In genomic region chr5:17132444-17133083, GRCh38 we compare ENCODE assay signal across 8 cellular contexts.
DNase-seq lines count a peak whose midpoint lies in the region; ATAC-seq, FAIRE-seq and TF ChIP-seq lines count a peak whose summit lies in the region.

No MANE protein-coding gene starts in this region.

- peaks cover 4% of the 10 kb centered on the region for H3K4me1 ChIP-seq in testis

- intact Hi-C loops in testis (cut with DNase I; ENCODE audit: low total_unique reads) = no loop called here

- H3K9me3 ChIP-seq in testis = no peaks in the 10 kb centered on the region

- H3K27me3 ChIP-seq in testis = no peaks in the 10 kb centered on the region

- H3K4me3 ChIP-seq in testis = no peak overlapping the region

- peak; percentile 59 to 81 (median 64) for TF ChIP-seq CTCF in testis (IDR thresholded peaks at IDR 0.05)

- H3K27ac ChIP-seq in testis = no peak overlapping the region

- DNase-seq in Ammon's horn (ENCODE audit: low spot score) = peak; percentile 16
- peak; percentile 21 for DNase-seq in HuH-7 (ENCODE audit: low spot score)
- DNase-seq in SK-MEL-5 (ENCODE audit: low read depth, low spot score) = peak; percentile 81
- peak; percentile 35 to 42 for DNase-seq in frontal cortex (ENCODE audit: low spot score in 2 of 2)
- DNase-seq in testis = no peak
- DNase-seq in activated CD4-positive, alpha-beta T cell treated with anti-CD3 and anti-CD28 coated beads for 1 hour = no peak
- no peak for DNase-seq in HK-2 (ENCODE audit: unreplicated experiment)

- no peaks in the 10 kb centered on the region for H3K36me3 ChIP-seq in testis (ENCODE audit: low read depth, missing control alignments)

- in situ Hi-C loops in SK-MEL-5 (cut with HindIII; ENCODE audit: low pct_unique_long_range_greater_than_20kb, low sequenced_read_pairs) = no loop called here

- no peak for TF ChIP-seq POLR2A in testis (IDR thresholded peaks at IDR 0.05)

- ATAC-seq in GM18868 (IDR thresholded peaks at IDR 0.05; ENCODE audit: unreplicated experiment) = peak; percentile 65

- FAIRE-seq in frontal cortex (lab: Jason Lieb, UNC) = no peak

- 60 to 67% methylated on average over 4 of the region's 4 CpGs for WGBS in testis, 2 donors

Comparison
In these comparisons a context has a peak if more than half of its experiments do, and no peak if none do; other contexts are left out.
1. DNase-seq: peak in Ammon's horn (single experiment), HuH-7 (single experiment), SK-MEL-5 (single experiment) and frontal cortex (2 of 2); none in testis (single experiment), activated CD4-positive, alpha-beta T cell treated with anti-CD3 and anti-CD28 coated beads for 1 hour (single experiment) and HK-2 (single experiment).